Comparison of ENCODE assay signal across 14 cellular contexts in genomic region chr7:100237049-100237790, GRCh38. TPM values are rescaled to one million over a fixed set of nuclear protein-coding genes. Genes with fewer than 3 reads are reported as not detected.
A peak's percentile ranks its signal among the peaks of the same experiment; 100 is the strongest.
DNase-seq lines count a peak whose midpoint lies in the region; ATAC-seq, FAIRE-seq and TF ChIP-seq lines count a peak whose summit lies in the region.
"Not testable (repeated sequence)": the region's sequence is repeated elsewhere in the genome, so short reads cannot be mapped to it uniquely, and the experiment has no call there.
"Had no signal": no experiment of that assay in that cellular context is flagged by ENCODE, and none has a peak within 500 bp of the region (broad histone marks: within the 10 kb centered on the region; RNA-seq: fewer than 3 reads in every experiment).

No MANE protein-coding gene starts in this region.

- DNase-seq in DMS153 (lab: John Stamatoyannopoulos, UW) (peak; percentile 49), NCI-H1417 treated with DMSO at 0.1 percent for 48 hours (lab: John Stamatoyannopoulos, UW) (peak; percentile 52), NCI-H69 (lab: John Stamatoyannopoulos, UW) (peak; percentile 69), psoas muscle (peak; percentile 68 to 91), superior temporal gyrus (ENCODE audit: extremely low spot score) (peak; percentile 35)
- DNase-seq in K562 (ENCODE audit: extremely low read depth in 1 of 4, low spot score in 3 of 4), result not testable (repeated sequence)

- not testable (repeated sequence) for H3K27ac ChIP-seq in K562 (ENCODE audit: extremely low read depth, low read depth, low read length)
- H3K27ac ChIP-seq in gastroesophageal sphincter (peak overlapping the region in 3 of 4 donors; percentile 27 to 59 (median 47)), layer of hippocampus (ENCODE audit: low read depth, low read length) (peak overlapping the region; percentile 65), psoas muscle (peak overlapping the region; percentile 96)

- TF ChIP-seq POLR2A in K562 (conservative IDR thresholded peaks at IDR 0.05); gastroesophageal sphincter (IDR thresholded peaks at IDR 0.05): not testable (repeated sequence)

- H3K9ac ChIP-seq in K562 (ENCODE audit: insufficient read depth in 1 of 2, low read depth in 2 of 2, low read length in 2 of 2), result not testable (repeated sequence)

- in situ Hi-C loops in K562 (cut with MboI), result not testable (repeated sequence)

- H2AFZ ChIP-seq in K562 (ENCODE audit: low read depth, low read length), result not testable (repeated sequence)

- not testable (repeated sequence) for H3K79me2 ChIP-seq in K562 (ENCODE audit: control insufficient read depth, insufficient read depth, low read length)

- FAIRE-seq in K562 (lab: Jason Lieb, UNC), result not testable (repeated sequence)

- not testable (repeated sequence) for H3K9me3 ChIP-seq in K562 (replicated peaks; ENCODE audit: control insufficient read depth, insufficient read depth, low read depth, low read length); gastroesophageal sphincter; psoas muscle

- H4K20me1 ChIP-seq in K562 (replicated peaks; ENCODE audit: control insufficient read depth, insufficient read depth, low read length), result not testable (repeated sequence)

- H3K4me3 ChIP-seq in K562, gastroesophageal sphincter: not testable (repeated sequence)
- H3K4me3 ChIP-seq in psoas muscle, result peak overlapping the region; percentile 49

- not testable (repeated sequence) for H3K4me1 ChIP-seq in K562 (replicated peaks in 1 of 2; ENCODE audit: control insufficient read depth in 2 of 2, insufficient read depth in 2 of 2, low read length in 2 of 2); gastroesophageal sphincter
- peaks cover 46% of the 10 kb centered on the region for H3K4me1 ChIP-seq in psoas muscle

- not testable (repeated sequence) for H3K36me3 ChIP-seq in K562 (ENCODE audit: control insufficient read depth, insufficient read depth, low read length)
- H3K36me3 ChIP-seq in gastroesophageal sphincter, result peaks cover 0 to 11% of the 10 kb centered on the region in 2 donors
- peaks cover 0 to 14% of the 10 kb centered on the region in 2 donors for H3K36me3 ChIP-seq in psoas muscle (ENCODE audit: insufficient read depth in 1 of 2, low read depth in 1 of 2)

- TF ChIP-seq RAD21 in K562 (CRISPR knock-in tag; conservative IDR thresholded peaks at IDR 0.05 in 1 of 2, IDR thresholded peaks at IDR 0.05 in 1 of 2), result not testable (repeated sequence)

- H3K27me3 ChIP-seq in K562 (ENCODE audit: control insufficient read depth in 2 of 2, insufficient read depth in 2 of 2, low read length in 2 of 2); gastroesophageal sphincter; layer of hippocampus (ENCODE audit: control insufficient read depth, insufficient read depth, low read length); psoas muscle (ENCODE audit: insufficient read depth in 3 of 3, low read length in 2 of 3): not testable (repeated sequence)

- not testable (repeated sequence) for H3K9me1 ChIP-seq in K562 (ENCODE audit: control insufficient read depth, insufficient read depth, low read length)

- not testable (repeated sequence) for TF ChIP-seq CTCF in K562 (IDR thresholded peaks at IDR 0.05 in 2 of 3, conservative IDR thresholded peaks at IDR 0.05 in 1 of 3; ENCODE audit: insufficient read depth in 2 of 3, low read depth in 1 of 3, low read length in 3 of 3); gastroesophageal sphincter (IDR thresholded peaks at IDR 0.05); psoas muscle (IDR thresholded peaks at IDR 0.05)

- POLR2A ChIA-PET in K562 (lab: Yijun Ruan, JAX), result not testable (repeated sequence)

- BruUV-seq in K562 (replicated peaks; lab: Mats Ljungman, UMichigan), result not testable (repeated sequence)

- CTCF ChIA-PET in K562 (lab: Yijun Ruan, JAX; ENCODE audit: low intra/inter-chr PET ratio), result not testable (repeated sequence)

- intact Hi-C loops in K562 (cut with micrococcal nuclease), result not testable (repeated sequence)
- intact Hi-C loops in psoas muscle (cut with DNase I), result loop anchor here in 1 of 2 donors (10.0 kb wide), 1 partner anchor 108 kb away; no protein-coding TSS in a partner anchor

- ATAC-seq in K562, result peak; percentile 17; the same call in 1 of the 3 replicates
- peak; percentile 46 for ATAC-seq in gastroesophageal sphincter
- ATAC-seq in psoas muscle, result peak; percentile 85 to 87 (median 86)

- TF ChIP-seq EP300 in K562 (IDR thresholded peaks at IDR 0.05; ENCODE audit: low read length); gastroesophageal sphincter (IDR thresholded peaks at IDR 0.05): not testable (repeated sequence)

- 73% methylated on average over 18 of the region's 22 CpGs for WGBS in K562 (ENCODE audit: insufficient coverage, low coverage, missing lambda C conversion rate)
- WGBS in gastroesophageal sphincter (ENCODE audit: low coverage in 1 of 2), 2 donors, result 76 to 87% methylated on average over 9 to 14 of the region's 22 CpGs
- WGBS in psoas muscle, 3 donors, result 22 to 37% (median 27%) methylated on average over 16 to 22 of the region's 22 CpGs

- not testable (repeated sequence) for H3K4me2 ChIP-seq in K562 (ENCODE audit: insufficient read depth, low read length)

RNA-seq across cellular contexts. Expression of gene PVRIG, which starts 17.5 kb away (rescaled TPM):
- total RNA-seq in K562 (2011; cell fraction: chromatin; rRNA removed; ENCODE audit: low replicate concordance), result 0.67 TPM in 1 of 2 replicates, not detected in the other
- not detected in 2 replicates for total RNA-seq in K562 (2011; cell fraction: nucleolus; rRNA removed)
- not detected in 2 replicates for total RNA-seq in K562 (2011; cell fraction: nucleoplasm; rRNA removed)
- not detected in 2 replicates for total RNA-seq in K562 (2014; rRNA removed)
- total RNA-seq in K562 (2014; rRNA removed; fragmentation: Illumina TruSeq; extraction: Trizol), result not detected in 2 replicates
- total RNA-seq in K562 (2015; rRNA removed; fragmentation: Illumina TruSeq; extraction: Trizol), result not detected in 2 replicates
- 0.64 TPM in 1 of 2 replicates, not detected in the other for total RNA-seq in K562 (2021)
- not detected in 2 replicates for polyA plus RNA-seq in K562 (2011; rRNA removed)
- polyA plus RNA-seq in K562 (2011; cell fraction: cytosol; rRNA removed), result 0.06 TPM in 1 of 2 replicates, not detected in the other
- polyA plus RNA-seq in K562 (2011; cell fraction: nucleus; rRNA removed), result not detected in 2 replicates
- polyA plus RNA-seq in K562 (2012), result 0.40 and 1.0 TPM in 2 replicates
- not detected in 2 replicates for polyA plus RNA-seq in K562 (2014; fragmentation: Illumina TruSeq; extraction: Trizol)
- polyA plus RNA-seq in K562 (2014; fragmentation: Nextera tagmentation; extraction: Ambion mirVana), result not detected
- polyA plus RNA-seq in K562 (2014; rRNA removed), result 0.16 TPM in 1 of 2 replicates, not detected in the other
- polyA minus RNA-seq in K562 (2011; rRNA and poly(A)+ RNA removed), result not detected in 2 replicates
- polyA minus RNA-seq in K562 (2011; cell fraction: cytosol; rRNA and poly(A)+ RNA removed), result not detected in 2 replicates
- polyA minus RNA-seq in K562 (2011; cell fraction: nucleus; rRNA and poly(A)+ RNA removed), result not detected in 2 replicates
- total RNA-seq in gastroesophageal sphincter, result under 1 TPM in 1 of 4 donors, not detected in 3; 0.27 TPM
- total RNA-seq in psoas muscle, result under 1 TPM in 1 of 4 donors, not detected in 3; 0.61 TPM
- under 1 TPM; 0.05 to 0.14 (median 0.06) TPM for polyA plus RNA-seq in psoas muscle
- total RNA-seq: bronchial epithelial cell, dermis microvascular lymphatic vessel endothelial cell, fibroblast of villous mesenchyme, HepG2, osteocyte, PC-3 had no signal
- polyA plus RNA-seq: HepG2 had no signal

RNA-seq across cellular contexts. Expression of gene STAG3, which starts 59.5 kb away (rescaled TPM):
- total RNA-seq in K562 (2011; cell fraction: chromatin; rRNA removed; ENCODE audit: low replicate concordance), result 12.2 and 23.8 TPM in 2 replicates
- total RNA-seq in K562 (2011; cell fraction: nucleolus; rRNA removed), result 10.3 and 11.0 TPM in 2 replicates
- total RNA-seq in K562 (2011; cell fraction: nucleoplasm; rRNA removed), result 9.9 and 10.9 TPM in 2 replicates
- 0.54 and 2.1 TPM in 2 replicates for total RNA-seq in K562 (2014; rRNA removed)
- total RNA-seq in K562 (2014; rRNA removed; fragmentation: Illumina TruSeq; extraction: Trizol), result 0.96 and 1.7 TPM in 2 replicates
- 1.3 and 2.5 TPM in 2 replicates for total RNA-seq in K562 (2015; rRNA removed; fragmentation: Illumina TruSeq; extraction: Trizol)
- total RNA-seq in K562 (2021), result 1.7 and 2.5 TPM in 2 replicates
- polyA plus RNA-seq in K562 (2011; rRNA removed), result 2.4 and 5.1 TPM in 2 replicates
- 1.5 and 3.0 TPM in 2 replicates for polyA plus RNA-seq in K562 (2011; cell fraction: cytosol; rRNA removed)
- polyA plus RNA-seq in K562 (2011; cell fraction: nucleus; rRNA removed), result 11.9 and 21.5 TPM in 2 replicates
- 4.9 and 11.1 TPM in 2 replicates for polyA plus RNA-seq in K562 (2012)
- polyA plus RNA-seq in K562 (2014; fragmentation: Illumina TruSeq; extraction: Trizol), result 1.3 and 1.6 TPM in 2 replicates
- 1 to 10 TPM; 1.2 to 2.3 TPM for polyA plus RNA-seq in K562 (2014; fragmentation: Nextera tagmentation; extraction: Ambion mirVana)
- 1.3 and 1.9 TPM in 2 replicates for polyA plus RNA-seq in K562 (2014; rRNA removed)
- 2.1 and 3.9 TPM in 2 replicates for polyA minus RNA-seq in K562 (2011; rRNA and poly(A)+ RNA removed)
- 1.6 and 2.0 TPM in 2 replicates for polyA minus RNA-seq in K562 (2011; cell fraction: cytosol; rRNA and poly(A)+ RNA removed)
- polyA minus RNA-seq in K562 (2011; cell fraction: nucleus; rRNA and poly(A)+ RNA removed), result 3.2 and 6.4 TPM in 2 replicates
- total RNA-seq in gastroesophageal sphincter, result under 1 TPM in 1 of 4 donors, not detected in 3; 0.47 TPM
- total RNA-seq in psoas muscle, result under 1 TPM; 0.25 to 0.82 (median 0.47) TPM
- polyA plus RNA-seq in psoas muscle, result under 1 TPM; 0.18 to 0.86 (median 0.51) TPM

Comparison
In these comparisons a context has a peak if more than half of its experiments do, and no peak if none do; other contexts are left out.
1. ATAC-seq: peak in every context shown above with its lines; median percentile 86 in psoas muscle; 46 in gastroesophageal sphincter; 17 in K562.